ENCODE assay signal across 21 cellular contexts in genomic region chr11:126653040-126653439, GRCh38.
DNase-seq lines count a peak whose midpoint lies in the region; ATAC-seq and TF ChIP-seq lines count a peak whose summit lies in the region.
"Had no signal": no experiment of that assay in that cellular context is flagged by ENCODE, and none has a peak within 500 bp of the region (broad histone marks: within the 10 kb centered on the region; RNA-seq: fewer than 3 reads in every experiment).

No MANE protein-coding gene starts in this region.

- peaks cover 8% of the 10 kb centered on the region for H3K27me3 Mint-ChIP-seq in GM23338 (ENCODE audit: insufficient read depth, low read depth, poor library complexity)

- H3K4me1 Mint-ChIP-seq in GM23338, result peaks cover 22% of the 10 kb centered on the region
- H3K4me1 Mint-ChIP-seq: CD4-positive, CD25-positive, alpha-beta regulatory T cell had no signal

- no peaks in the 10 kb centered on the region for H4K20me1 ChIP-seq in BLaER1 treated with 17β-estradiol and CSF1 and Interleukin-3, amounts not matched to agents 10 nM and 100 nM
- no peaks in the 10 kb centered on the region for H4K20me1 ChIP-seq in neural cell (ENCODE audit: insufficient read depth)
- no peaks in the 10 kb centered on the region for H4K20me1 ChIP-seq in GM23338 (replicated peaks; ENCODE audit: insufficient read depth)

- H3K27me3 ChIP-seq in BLaER1 treated with 17β-estradiol and CSF1 and Interleukin-3, amounts not matched to agents 10 nM and 100 nM, result no peaks in the 10 kb centered on the region
- H3K27me3 ChIP-seq in neural cell (ENCODE audit: insufficient read depth, low read depth, low read length) (no peaks in the 10 kb centered on the region), GM23338 (ENCODE audit: insufficient read depth) (no peaks in the 10 kb centered on the region)
- H3K27me3 ChIP-seq: BE2C had no signal

- H3F3A ChIP-seq in neural cell (ENCODE audit: insufficient read depth, low read length, poor library complexity, severe bottlenecking), result no peaks in the 10 kb centered on the region
- H3F3A ChIP-seq in GM23338 (replicated peaks; ENCODE audit: low read depth), result no peaks in the 10 kb centered on the region

- TF ChIP-seq EP300 in neural cell (conservative IDR thresholded peaks at IDR 0.05; ENCODE audit: poor library complexity, severe bottlenecking), result no peak

- peak overlapping the region in 6 of 11 experiments; percentile 38 to 79 (median 68); a peak in 8 of 22 replicates for H3K4me2 ChIP-seq in BLaER1 treated with 17β-estradiol and CSF1 and Interleukin-3, amounts not matched to agents 10 nM and 100 nM
- H3K4me2 ChIP-seq in neural cell (ENCODE audit: low read length) (no peak overlapping the region), GM23338 (no peak overlapping the region)
- H3K4me2 ChIP-seq: A549 had no signal

- TF ChIP-seq CTCF in neural cell (IDR thresholded peaks at IDR 0.05; ENCODE audit: poor library complexity, severe bottlenecking), result no peak
- no peak for TF ChIP-seq CTCF in GM23338 (conservative IDR thresholded peaks at IDR 0.05; ENCODE audit: low read depth in 2 of 2)

- H3K9me2 ChIP-seq in neural cell (ENCODE audit: insufficient read depth, low read length) (no peaks in the 10 kb centered on the region), GM23338 (ENCODE audit: insufficient read depth) (no peaks in the 10 kb centered on the region; the same call in 1 of the 2 replicates)

- no peak for ATAC-seq in GM23338
- ATAC-seq: A549; CD8-positive, alpha-beta T cell; HCT116 had no signal

- no peak overlapping the region for H3K27ac ChIP-seq in BLaER1 treated with 17β-estradiol and CSF1 and Interleukin-3, amounts not matched to agents 10 nM and 100 nM
- H3K27ac ChIP-seq in neural cell (ENCODE audit: low read length) (peak overlapping the region; percentile 20), GM23338 (ENCODE audit: low read depth) (no peak overlapping the region)
- H3K27ac ChIP-seq: A549, C4-2B, GM23248 had no signal

- TF ChIP-seq RAD21 in neural cell (conservative IDR thresholded peaks at IDR 0.05), result no peak

- no peak overlapping the region for H2AFZ ChIP-seq in neural cell (ENCODE audit: low read depth, low read length)
- no peak overlapping the region for H2AFZ ChIP-seq in GM23338
- H2AFZ ChIP-seq: GM23248 had no signal

- DNase-seq in NCI-H345 (lab: John Stamatoyannopoulos, UW) (peak; percentile 22), NCI-H345 treated with DMSO at 0.1 percent for 48 hours (lab: John Stamatoyannopoulos, UW; ENCODE audit: unreplicated experiment) (no peak), GM23338 (ENCODE audit: low spot score) (no peak), GM19238 (ENCODE audit: insufficient read length, low spot score) (no peak)
- no peak for DNase-seq in stimulated activated CD4-positive, alpha-beta T cell treated with anti-CD3 and anti-CD28 coated beads, Interleukin-1b, Interleukin-23, amount 100 ng/mL, for 48 hours
- DNase-seq: 8988T; ACHN; AML-193; BE2C; Caco-2; CD4-positive, CD25-positive, alpha-beta regulatory T cell; CD8-positive, alpha-beta T cell; DMS153; DND-41; GM23248; H9 had no signal

- H3K79me2 ChIP-seq in neural cell (replicated peaks; ENCODE audit: insufficient read depth, low read length) (no peaks in the 10 kb centered on the region), GM23338 (replicated peaks; ENCODE audit: insufficient read depth) (no peaks in the 10 kb centered on the region)

- H3K27ac Mint-ChIP-seq in GM23338, result no peak overlapping the region
- H3K27ac Mint-ChIP-seq: CD4-positive, CD25-positive, alpha-beta regulatory T cell; CD8-positive, alpha-beta T cell had no signal

- no peaks in the 10 kb centered on the region for H3K36me3 ChIP-seq in BLaER1 treated with 17β-estradiol and CSF1 and Interleukin-3, amounts not matched to agents 10 nM and 100 nM
- H3K36me3 ChIP-seq in neural cell (ENCODE audit: insufficient read depth, low read length), result no peaks in the 10 kb centered on the region
- H3K36me3 ChIP-seq in GM23338 (ENCODE audit: insufficient read depth), result no peaks in the 10 kb centered on the region
- H3K36me3 ChIP-seq: BE2C had no signal

- H3K4me1 ChIP-seq in BLaER1 treated with 17β-estradiol and CSF1 and Interleukin-3, amounts not matched to agents 10 nM and 100 nM, result peaks cover 9 to 30% (median 26%) of the 10 kb centered on the region in 10 experiments; a peak in 18 of 20 replicates
- H3K4me1 ChIP-seq in GM23338 (ENCODE audit: insufficient read depth), result peaks cover 14% of the 10 kb centered on the region
- H3K4me1 ChIP-seq: Caco-2 had no signal

- H3K9me3 ChIP-seq in BLaER1 treated with 17β-estradiol and CSF1 and Interleukin-3, amounts not matched to agents 10 nM and 100 nM (replicated peaks in 1 of 11), result peaks cover 0 to 10% (median 0%) of the 10 kb centered on the region in 11 experiments; a peak in 1 of 22 replicates
- no peaks in the 10 kb centered on the region for H3K9me3 ChIP-seq in neural cell (ENCODE audit: low read length)
- H3K9me3 ChIP-seq: A549, BE2C, Caco-2 had no signal

- H3K4me3 ChIP-seq in BLaER1 treated with 17β-estradiol and CSF1 and Interleukin-3, amounts not matched to agents 10 nM and 100 nM, result no peak overlapping the region
- H3K4me3 ChIP-seq in neural cell (ENCODE audit: low read length), result no peak overlapping the region
- H3K4me3 ChIP-seq in GM23338, result no peak overlapping the region
- H3K4me3 ChIP-seq: A549, GM23248 had no signal

- no peak overlapping the region for H3K4me3 Mint-ChIP-seq in GM23338
- H3K4me3 Mint-ChIP-seq: CD4-positive, CD25-positive, alpha-beta regulatory T cell; CD8-positive, alpha-beta T cell; H9 had no signal

- H3K36me3 Mint-ChIP-seq in GM23338 (ENCODE audit: low read depth), result no peaks in the 10 kb centered on the region
- H3K36me3 Mint-ChIP-seq: CD4-positive, CD25-positive, alpha-beta regulatory T cell; CD8-positive, alpha-beta T cell had no signal

- no peak overlapping the region for H3K9ac ChIP-seq in BLaER1 treated with 17β-estradiol and CSF1 and Interleukin-3, amounts not matched to agents 10 nM and 100 nM
- no peak overlapping the region for H3K9ac ChIP-seq in neural cell (ENCODE audit: low read length)
- H3K9ac ChIP-seq: GM23248 had no signal

- no peaks in the 10 kb centered on the region for H3K9me3 Mint-ChIP-seq in GM23338
- H3K9me3 Mint-ChIP-seq: CD8-positive, alpha-beta T cell; H9 had no signal

TF ChIP-seq in neural cell, 6 proteins besides CTCF, POLR2A, EP300 and RAD21:
- TF ChIP-seq MXI1 (conservative IDR thresholded peaks at IDR 0.05; ENCODE audit: poor library complexity, severe bottlenecking) (no peak), EZH2 (IDR thresholded peaks at IDR 0.05; ENCODE audit: borderline replicate concordance, insufficient read depth, low read length, poor library complexity, severe bottlenecking) (no peak)
- TF ChIP-seq, protein P1, sequence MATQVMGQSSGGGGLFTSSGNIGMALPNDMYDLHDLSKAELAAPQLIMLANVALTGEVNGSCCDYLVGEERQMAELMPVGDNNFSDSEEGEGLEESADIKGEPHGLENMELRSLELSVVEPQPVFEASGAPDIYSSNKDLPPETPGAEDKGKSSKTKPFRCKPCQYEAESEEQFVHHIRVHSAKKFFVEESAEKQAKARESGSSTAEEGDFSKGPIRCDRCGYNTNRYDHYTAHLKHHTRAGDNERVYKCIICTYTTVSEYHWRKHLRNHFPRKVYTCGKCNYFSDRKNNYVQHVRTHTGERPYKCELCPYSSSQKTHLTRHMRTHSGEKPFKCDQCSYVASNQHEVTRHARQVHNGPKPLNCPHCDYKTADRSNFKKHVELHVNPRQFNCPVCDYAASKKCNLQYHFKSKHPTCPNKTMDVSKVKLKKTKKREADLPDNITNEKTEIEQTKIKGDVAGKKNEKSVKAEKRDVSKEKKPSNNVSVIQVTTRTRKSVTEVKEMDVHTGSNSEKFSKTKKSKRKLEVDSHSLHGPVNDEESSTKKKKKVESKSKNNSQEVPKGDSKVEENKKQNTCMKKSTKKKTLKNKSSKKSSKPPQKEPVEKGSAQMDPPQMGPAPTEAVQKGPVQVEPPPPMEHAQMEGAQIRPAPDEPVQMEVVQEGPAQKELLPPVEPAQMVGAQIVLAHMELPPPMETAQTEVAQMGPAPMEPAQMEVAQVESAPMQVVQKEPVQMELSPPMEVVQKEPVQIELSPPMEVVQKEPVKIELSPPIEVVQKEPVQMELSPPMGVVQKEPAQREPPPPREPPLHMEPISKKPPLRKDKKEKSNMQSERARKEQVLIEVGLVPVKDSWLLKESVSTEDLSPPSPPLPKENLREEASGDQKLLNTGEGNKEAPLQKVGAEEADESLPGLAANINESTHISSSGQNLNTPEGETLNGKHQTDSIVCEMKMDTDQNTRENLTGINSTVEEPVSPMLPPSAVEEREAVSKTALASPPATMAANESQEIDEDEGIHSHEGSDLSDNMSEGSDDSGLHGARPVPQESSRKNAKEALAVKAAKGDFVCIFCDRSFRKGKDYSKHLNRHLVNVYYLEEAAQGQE (IDR thresholded peaks at IDR 0.05; ENCODE audit: borderline replicate concordance), result no peak
TF ChIP-seq in neural cell: peak in this region for 0.

TF ChIP-seq in GM23338, 12 proteins besides CTCF, POLR2A, EP300 and RAD21 (continues in another document):
- TF ChIP-seq ZNF114 (CRISPR knock-in tag; IDR thresholded peaks at IDR 0.05) (no peak), POLR2AphosphoS5 (IDR thresholded peaks at IDR 0.05; ENCODE audit: low read depth) (no peak), ETS1 (IDR thresholded peaks at IDR 0.05) (no peak), ZNF331 (CRISPR knock-in tag; IDR thresholded peaks at IDR 0.05; ENCODE audit: low read depth) (no peak), NANOG (IDR thresholded peaks at IDR 0.05; ENCODE audit: borderline replicate concordance) (no peak)

Comparison
In these comparisons a context has a peak if more than half of its experiments do, and no peak if none do; other contexts are left out.
1. H3K4me2 ChIP-seq: peak in BLaER1 treated with 17β-estradiol and CSF1 and Interleukin-3, amounts not matched to agents 10 nM and 100 nM (6 of 11); none in neural cell (single experiment) and GM23338 (single experiment).